ENCODE assay signal across 12 cellular contexts in the genomic region with DNA sequence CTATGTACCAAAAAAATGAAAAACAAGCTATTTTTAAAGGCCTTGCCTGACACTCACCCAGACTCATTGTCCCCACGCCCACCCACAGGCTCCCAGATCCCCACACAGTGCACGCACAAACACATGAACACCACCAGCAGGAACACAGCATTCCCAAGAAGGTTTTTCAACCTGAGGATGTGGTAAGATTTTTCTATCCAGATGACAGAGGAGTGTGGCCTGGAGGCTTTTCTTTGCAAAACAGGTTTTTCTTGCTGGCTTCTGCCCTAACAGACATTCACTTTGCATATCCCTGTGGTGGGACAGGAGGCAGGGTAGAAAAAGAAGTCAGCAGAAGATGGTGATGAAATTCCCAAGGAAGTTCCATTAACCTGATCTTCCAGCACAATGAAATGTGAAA.
DNase-seq lines count a peak whose midpoint lies in the region; ATAC-seq, FAIRE-seq and TF ChIP-seq lines count a peak whose summit lies in the region.
"Had no signal": no experiment of that assay in that cellular context is flagged by ENCODE, and none has a peak within 500 bp of the region (broad histone marks: within the 10 kb centered on the region; RNA-seq: fewer than 3 reads in every experiment).

No MANE protein-coding gene starts in this region.

- no peak for FAIRE-seq in D721Med (lab: Jason Lieb, UNC)

- no peaks in the 10 kb centered on the region for H3K27me3 ChIP-seq in NT2/D1 (ENCODE audit: insufficient read depth, insufficient read length)

- ATAC-seq in GM21526 (IDR thresholded peaks at IDR 0.05; ENCODE audit: low FRiP score, unreplicated experiment) = no peak
- ATAC-seq: Panc1 had no signal

- H3K4me1 Mint-ChIP-seq in glutamatergic neuron (ENCODE audit: low read depth, unreplicated experiment) (peaks cover 16% of the 10 kb centered on the region), progenitor cell of endocrine pancreas (ENCODE audit: low read depth) (peaks cover 14% of the 10 kb centered on the region)

- no peak overlapping the region for H3K4me3 ChIP-seq in NT2/D1 (ENCODE audit: insufficient read length, low read depth)

- H3K9ac ChIP-seq in NT2/D1 (ENCODE audit: insufficient read length, low read depth) = no peak overlapping the region

- no peaks in the 10 kb centered on the region for H3K9me3 ChIP-seq in NT2/D1 (ENCODE audit: insufficient read depth, low read length)

- H3K36me3 Mint-ChIP-seq in glutamatergic neuron (ENCODE audit: unreplicated experiment) (no peaks in the 10 kb centered on the region), progenitor cell of endocrine pancreas (ENCODE audit: insufficient read depth) (no peaks in the 10 kb centered on the region)

- TF ChIP-seq CTCF in glutamatergic neuron (IDR thresholded peaks at IDR 0.05; ENCODE audit: partially characterized antibody, unreplicated experiment) = no peak
- TF ChIP-seq CTCF in progenitor cell of endocrine pancreas (IDR thresholded peaks at IDR 0.05; ENCODE audit: unreplicated experiment) = no peak
- no peak for TF ChIP-seq CTCF in D721Med (IDR thresholded peaks at IDR 0.05; ENCODE audit: insufficient read depth, missing control alignments)

- H3K9me3 Mint-ChIP-seq in glutamatergic neuron (ENCODE audit: unreplicated experiment) (no peaks in the 10 kb centered on the region), progenitor cell of endocrine pancreas (ENCODE audit: low read depth) (no peaks in the 10 kb centered on the region)

- peak overlapping the region; percentile 9 for H3K27ac Mint-ChIP-seq in glutamatergic neuron (ENCODE audit: unreplicated experiment)
- H3K27ac Mint-ChIP-seq in progenitor cell of endocrine pancreas = peak overlapping the region; percentile 80

- no peaks in the 10 kb centered on the region for H3K4me1 ChIP-seq in NT2/D1 (ENCODE audit: insufficient read depth, insufficient read length)

- H3K4me3 Mint-ChIP-seq in glutamatergic neuron (ENCODE audit: unreplicated experiment) (no peak overlapping the region), progenitor cell of endocrine pancreas (ENCODE audit: low read depth) (no peak overlapping the region)

- peak; percentile 3 for DNase-seq in DMS79 treated with DMSO at 0.1 percent for 48 hours (lab: John Stamatoyannopoulos, UW)
- DNase-seq in DMS79 (lab: John Stamatoyannopoulos, UW) = no peak
- peak; percentile 43 for DNase-seq in NT2/D1 (ENCODE audit: low read depth, low spot score)
- no peak for DNase-seq in glutamatergic neuron
- DNase-seq in progenitor cell of endocrine pancreas (ENCODE audit: low spot score, unreplicated experiment) = no peak
- no peak for DNase-seq in AG08396 (ENCODE audit: low spot score)
- no peak for DNase-seq in D721Med (ENCODE audit: insufficient read length, low spot score)
- DNase-seq: activated CD4-positive, CD25-positive, alpha-beta regulatory T cell treated with anti-CD3 and anti-CD28 coated beads, Interleukin-2, amount 50 U/mL, for 72 hours; COR-L47; nucleus accumbens had no signal

- H3K27me3 Mint-ChIP-seq in glutamatergic neuron (ENCODE audit: unreplicated experiment) (no peaks in the 10 kb centered on the region), progenitor cell of endocrine pancreas (no peaks in the 10 kb centered on the region)

- H3K36me3 ChIP-seq in NT2/D1 (ENCODE audit: insufficient read depth, insufficient read length, low read length) = no peaks in the 10 kb centered on the region

Comparison
In these comparisons a context has a peak if more than half of its experiments do, and no peak if none do; other contexts are left out.
1. DNase-seq: peak in DMS79 treated with DMSO at 0.1 percent for 48 hours (single experiment) and NT2/D1 (single experiment); none in DMS79 (single experiment), glutamatergic neuron (single experiment), progenitor cell of endocrine pancreas (single experiment), AG08396 (single experiment) and D721Med (single experiment).